ENCODE assay signal across 8 cellular contexts in the genomic region with DNA sequence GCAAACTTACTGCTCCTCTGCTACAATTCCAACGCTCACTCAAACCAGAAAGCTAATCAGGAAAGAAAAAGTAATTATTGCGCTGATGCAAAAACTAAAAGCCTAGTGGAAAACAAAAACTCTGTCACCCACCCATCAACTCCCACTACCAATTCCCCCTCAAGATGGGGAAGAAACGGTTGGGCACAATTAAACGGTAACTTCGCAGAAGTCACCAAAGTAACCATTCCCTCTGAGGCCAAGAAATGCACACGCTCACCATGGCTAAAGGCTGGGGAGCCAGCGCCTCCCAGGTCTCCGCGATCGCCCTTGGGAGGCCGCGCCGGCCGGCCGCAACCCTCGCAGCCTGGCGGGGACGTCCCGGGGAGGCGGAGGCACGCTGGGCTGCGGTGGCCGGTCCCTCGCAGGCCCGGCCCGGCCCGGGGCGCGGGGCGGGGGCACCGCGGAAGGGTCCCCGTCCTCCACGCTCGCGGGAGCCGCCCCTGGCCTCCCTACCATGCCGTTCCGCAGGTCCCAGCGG. TPM values are rescaled to one million over a fixed set of nuclear protein-coding genes. Genes with fewer than 3 reads are reported as not detected.
DNase-seq lines count a peak whose midpoint lies in the region; ATAC-seq, FAIRE-seq and TF ChIP-seq lines count a peak whose summit lies in the region.

No MANE protein-coding gene starts in this region.

- peaks cover 22% of the 10 kb centered on the region for H3K36me3 Mint-ChIP-seq in activated CD4-positive, alpha-beta T cell treated with anti-CD3 and anti-CD28 coated beads for 36 hours (ENCODE audit: low read depth)

- H3K4me3 ChIP-seq in HepG2 (replicated peaks in 1 of 3; ENCODE audit: insufficient read depth in 1 of 3, low read depth in 2 of 3, low read length in 3 of 3) (peak overlapping the region; percentile 76 to 100 (median 94)), suprapubic skin (peak overlapping the region; percentile 96)

- CTCF ChIA-PET in activated CD4-positive, alpha-beta T cell treated with anti-CD3 and anti-CD28 coated beads for 36 hours (lab: Charles Lee): interaction anchor here (1.6 kb wide), 1 partner anchor 183 kb away, joined by 6 read pairs; the partner anchor contains the start of gene ADAM10
- CTCF ChIA-PET in HepG2 (lab: Yijun Ruan, JAX; ENCODE audit: low intra/inter-chr PET ratio, low total read pairs): no interaction called here

- no peak for FAIRE-seq in HepG2 (lab: Jason Lieb, UNC)

- peaks cover 17% of the 10 kb centered on the region for H3K4me1 Mint-ChIP-seq in activated CD4-positive, alpha-beta T cell treated with anti-CD3 and anti-CD28 coated beads for 36 hours

- H3K36me3 ChIP-seq in HepG2 (replicated peaks in 1 of 2; ENCODE audit: control insufficient read depth in 1 of 2, insufficient read depth in 2 of 2, low read length in 2 of 2) (peaks cover 0 to 12% of the 10 kb centered on the region in 2 experiments; a peak in 2 of 5 replicates), suprapubic skin (peaks cover 9% of the 10 kb centered on the region)

- no peaks in the 10 kb centered on the region for H3K9me3 Mint-ChIP-seq in activated CD4-positive, alpha-beta T cell treated with anti-CD3 and anti-CD28 coated beads for 36 hours (ENCODE audit: low read depth)

- peak; percentile 4 for ATAC-seq in activated CD4-positive, alpha-beta T cell treated with anti-CD3 and anti-CD28 coated beads for 36 hours
- peak; percentile 41 for ATAC-seq in HG02642 (IDR thresholded peaks at IDR 0.05; ENCODE audit: poor library complexity, unreplicated experiment)
- peak; percentile 52 for ATAC-seq in HepG2

- H3K27ac ChIP-seq in HepG2 (ENCODE audit: extremely low read length, insufficient read depth, low read length) (peak overlapping the region; percentile 99), suprapubic skin (peak overlapping the region; percentile 100)

- TF ChIP-seq POLR2A in HepG2 (IDR thresholded peaks at IDR 0.05; ENCODE audit: insufficient read depth in 1 of 2, low read depth in 2 of 2, low read length in 2 of 2) (no peak), suprapubic skin (IDR thresholded peaks at IDR 0.05) (no peak)

- H2AFZ ChIP-seq in HepG2 (ENCODE audit: low read length): no peak overlapping the region

- peaks cover 25% of the 10 kb centered on the region for H3K4me1 ChIP-seq in HepG2 (ENCODE audit: insufficient read depth, low read length)
- H3K4me1 ChIP-seq in suprapubic skin: peaks cover 29% of the 10 kb centered on the region

- peak overlapping the region; percentile 76 for H3K4me2 ChIP-seq in HepG2 (ENCODE audit: low read depth, low read length)

- H3K9me3 ChIP-seq in HepG2 (ENCODE audit: low read length): no peaks in the 10 kb centered on the region
- no peaks in the 10 kb centered on the region for H3K9me3 ChIP-seq in suprapubic skin

- peak overlapping the region; percentile 100 for H3K9ac ChIP-seq in HepG2 (ENCODE audit: insufficient read depth, low read depth, low read length)

- intact Hi-C loops in activated CD4-positive, alpha-beta T cell treated with anti-CD3 and anti-CD28 coated beads for 36 hours (cut with DNase I, micrococcal nuclease): loop anchor here (1.0 to 10.0 kb wide), 13 partner anchors 46 to 1226 kb away; partner anchors contain the start of genes ADAM10 (in 2 of the 2), BNIP2 (in 2 of the 2), GTF2A2 (in 2 of the 2) and MINDY2 (in 2 of the 2)
- intact Hi-C loops in HepG2 (cut with micrococcal nuclease; ENCODE audit: unreplicated experiment): loop anchor here (5.0 kb wide), 1 partner anchor 66 kb away; no protein-coding TSS in a partner anchor

- H3K27me3 Mint-ChIP-seq in activated CD4-positive, alpha-beta T cell treated with anti-CD3 and anti-CD28 coated beads for 36 hours: no peaks in the 10 kb centered on the region

- DNase-seq in activated CD4-positive, alpha-beta T cell treated with anti-CD3 and anti-CD28 coated beads for 36 hours: no peak
- DNase-seq in activated CD4-positive, alpha-beta T cell treated with anti-CD3 and anti-CD28 coated beads for 1 hour: no peak
- DNase-seq in NCI-H526 treated with DMSO at 0.1 percent for 48 hours (lab: John Stamatoyannopoulos, UW) (peak; percentile 58), cerebellum (ENCODE audit: low spot score) (peak; percentile 47), HepG2 (ENCODE audit: low spot score) (no peak), suprapubic skin (ENCODE audit: low spot score in 2 of 2) (no peak)
- no peak for DNase-seq in effector CD4-positive, alpha-beta T cell

- TF ChIP-seq RAD21 in HepG2 (CRISPR knock-in tag; IDR thresholded peaks at IDR 0.05): no peak

- BruUV-seq in HepG2 (replicated peaks; lab: Mats Ljungman, UMichigan): no TSS peak

- in situ Hi-C loops in HepG2 (cut with HindIII; ENCODE audit: extremely low pct_ligation_motif_present, low pct_unique_long_range_greater_than_20kb): no loop called here

- TF ChIP-seq EP300 in HepG2 (IDR thresholded peaks at IDR 0.05; ENCODE audit: low read depth in 2 of 2, low read length in 2 of 2) (no peak), HepG2 (CRISPR knock-in tag; IDR thresholded peaks at IDR 0.05; ENCODE audit: borderline replicate concordance) (no peak), suprapubic skin (IDR thresholded peaks at IDR 0.05) (no peak)

- WGBS in HepG2 (ENCODE audit: low lambda C conversion rate): 2% methylated on average over 6 of the region's 40 CpGs
- under 1% methylated on average over 6 of the region's 40 CpGs for WGBS in suprapubic skin

- TF ChIP-seq CTCF in HepG2 (CRISPR knock-in tag; IDR thresholded peaks at IDR 0.05) (no peak), suprapubic skin (IDR thresholded peaks at IDR 0.05) (no peak)

- peak overlapping the region; percentile 90 for H3K4me3 Mint-ChIP-seq in activated CD4-positive, alpha-beta T cell treated with anti-CD3 and anti-CD28 coated beads for 36 hours

- H3K27me3 ChIP-seq in HepG2 (ENCODE audit: control insufficient read depth in 1 of 2, insufficient read depth in 2 of 2, low read length in 2 of 2) (no peaks in the 10 kb centered on the region; a peak in 1 of 5 replicates), suprapubic skin (no peaks in the 10 kb centered on the region)

- H3K79me2 ChIP-seq in HepG2 (ENCODE audit: insufficient read depth, low read length): peaks cover 51% of the 10 kb centered on the region

- POLR2A ChIA-PET in activated CD4-positive, alpha-beta T cell treated with anti-CD3 and anti-CD28 coated beads for 36 hours (lab: Charles Lee): interaction anchor here (2.1 kb wide), 1 partner anchor 162 kb away, joined by 8 read pairs; the partner anchor contains the start of gene MINDY2
- POLR2A ChIA-PET in HepG2 (lab: Yijun Ruan, JAX): interaction anchor here (1.4 to 2.0 kb wide), 2 partner anchors 68 to 162 kb away, joined by 4 to 7 read pairs; partner anchors contain the start of gene MINDY2

- peak overlapping the region; percentile 98 for H3K27ac Mint-ChIP-seq in activated CD4-positive, alpha-beta T cell treated with anti-CD3 and anti-CD28 coated beads for 36 hours

- 0 out of 2 replicates have a peak, but pooled peaks cover 5% of the 10 kb centered on the region for H4K20me1 ChIP-seq in HepG2 (ENCODE audit: insufficient read depth, low read length)

RNA-seq across cellular contexts. Expression of gene SLTM, which starts 0.6 kb away (rescaled TPM):
- total RNA-seq in activated CD4-positive, alpha-beta T cell treated with anti-CD3 and anti-CD28 coated beads for 36 hours: 10 to 100 TPM; 85.6 to 85.9 TPM
- total RNA-seq in cerebellum (120 TPM), HepG2 (2016; rRNA removed; fragmentation: Illumina TruSeq; extraction: Trizol) (58.0 and 64.2 TPM in 2 replicates), suprapubic skin (100 to 1,000 TPM in 2 of 4 donors, 10 to 100 TPM in 2; 73.2 to 213 (median 98.0) TPM)
- total RNA-seq in HepG2 (2016; cell fraction: cytosol; rRNA removed; fragmentation: Illumina TruSeq; extraction: Trizol; ENCODE audit: low read depth): 85.4 and 92.4 TPM in 2 replicates
- 52.5 and 70.6 TPM in 2 replicates for total RNA-seq in HepG2 (2016; cell fraction: insoluble cytoplasmic fraction; rRNA removed; fragmentation: Illumina TruSeq; extraction: Trizol)
- total RNA-seq in HepG2 (2016; cell fraction: membrane; rRNA removed; fragmentation: Illumina TruSeq; extraction: Trizol): 33.2 and 33.4 TPM in 2 replicates
- 120 TPM in 2 replicates for total RNA-seq in HepG2 (2016; cell fraction: nucleus; rRNA removed; fragmentation: Illumina TruSeq; extraction: Trizol)
- polyA plus RNA-seq in HepG2 (2011; rRNA removed): 20.3 and 22.0 TPM in 2 replicates
- 13.2 and 16.1 TPM in 2 replicates for polyA plus RNA-seq in HepG2 (2011; cell fraction: cytosol; rRNA removed)
- polyA plus RNA-seq in HepG2 (2011; cell fraction: nucleus; rRNA removed): 61.3 and 71.8 TPM in 2 replicates
- polyA plus RNA-seq in HepG2 (2012): 39.7 and 46.8 TPM in 2 replicates
- 28.8 and 28.9 TPM in 2 replicates for polyA plus RNA-seq in HepG2 (2016; cell fraction: cytosol; fragmentation: Illumina TruSeq; extraction: Trizol; ENCODE audit: low read depth)
- 56.6 and 65.2 TPM in 2 replicates for polyA plus RNA-seq in HepG2 (2016; cell fraction: insoluble cytoplasmic fraction; fragmentation: Illumina TruSeq; extraction: Trizol; ENCODE audit: low read depth)
- 21.9 and 25.0 TPM in 2 replicates for polyA plus RNA-seq in HepG2 (2016; cell fraction: membrane; fragmentation: Illumina TruSeq; extraction: Trizol; ENCODE audit: low read depth)
- 88.9 and 106 TPM in 2 replicates for polyA plus RNA-seq in HepG2 (2016; cell fraction: nucleus; fragmentation: Illumina TruSeq; extraction: Trizol; ENCODE audit: insufficient read depth, low read depth)
- polyA minus RNA-seq in HepG2 (2011; rRNA and poly(A)+ RNA removed; ENCODE audit: low replicate concordance): 20.5 and 36.5 TPM in 2 replicates
- 14.5 and 29.8 TPM in 2 replicates for polyA minus RNA-seq in HepG2 (2011; cell fraction: cytosol; rRNA and poly(A)+ RNA removed)
- 202 and 232 TPM in 2 replicates for polyA minus RNA-seq in HepG2 (2011; cell fraction: nucleus; rRNA and poly(A)+ RNA removed)

RNA-seq across cellular contexts. Expression of gene RNF111, which starts 54.6 kb away (rescaled TPM):
- 10 to 100 TPM; 27.0 to 36.0 TPM for total RNA-seq in activated CD4-positive, alpha-beta T cell treated with anti-CD3 and anti-CD28 coated beads for 36 hours
- total RNA-seq in cerebellum: 39.8 TPM
- 12.1 and 16.0 TPM in 2 replicates for total RNA-seq in HepG2 (2016; rRNA removed; fragmentation: Illumina TruSeq; extraction: Trizol)
- total RNA-seq in HepG2 (2016; cell fraction: cytosol; rRNA removed; fragmentation: Illumina TruSeq; extraction: Trizol; ENCODE audit: low read depth): 10.6 and 15.3 TPM in 2 replicates
- total RNA-seq in HepG2 (2016; cell fraction: insoluble cytoplasmic fraction; rRNA removed; fragmentation: Illumina TruSeq; extraction: Trizol): 8.8 and 9.5 TPM in 2 replicates
- total RNA-seq in HepG2 (2016; cell fraction: membrane; rRNA removed; fragmentation: Illumina TruSeq; extraction: Trizol): 14.8 and 16.8 TPM in 2 replicates
- total RNA-seq in HepG2 (2016; cell fraction: nucleus; rRNA removed; fragmentation: Illumina TruSeq; extraction: Trizol): 14.1 and 18.6 TPM in 2 replicates
- 19.4 and 23.1 TPM in 2 replicates for polyA plus RNA-seq in HepG2 (2011; rRNA removed)
- 8.5 and 10.4 TPM in 2 replicates for polyA plus RNA-seq in HepG2 (2011; cell fraction: cytosol; rRNA removed)
- 12.0 and 16.4 TPM in 2 replicates for polyA plus RNA-seq in HepG2 (2011; cell fraction: nucleus; rRNA removed)
- 11.2 and 12.4 TPM in 2 replicates for polyA plus RNA-seq in HepG2 (2012)
- 0.74 and 1.5 TPM in 2 replicates for polyA plus RNA-seq in HepG2 (2016; cell fraction: cytosol; fragmentation: Illumina TruSeq; extraction: Trizol; ENCODE audit: low read depth)
- polyA plus RNA-seq in HepG2 (2016; cell fraction: insoluble cytoplasmic fraction; fragmentation: Illumina TruSeq; extraction: Trizol; ENCODE audit: low read depth): 11.5 and 12.0 TPM in 2 replicates
- polyA plus RNA-seq in HepG2 (2016; cell fraction: membrane; fragmentation: Illumina TruSeq; extraction: Trizol; ENCODE audit: low read depth): 2.3 and 2.7 TPM in 2 replicates
- 21.6 and 27.5 TPM in 2 replicates for polyA plus RNA-seq in HepG2 (2016; cell fraction: nucleus; fragmentation: Illumina TruSeq; extraction: Trizol; ENCODE audit: insufficient read depth, low read depth)
- polyA minus RNA-seq in HepG2 (2011; rRNA and poly(A)+ RNA removed; ENCODE audit: low replicate concordance): 64.6 and 132 TPM in 2 replicates
- 13.6 and 15.8 TPM in 2 replicates for polyA minus RNA-seq in HepG2 (2011; cell fraction: cytosol; rRNA and poly(A)+ RNA removed)
- polyA minus RNA-seq in HepG2 (2011; cell fraction: nucleus; rRNA and poly(A)+ RNA removed): 49.4 and 60.7 TPM in 2 replicates
- 10 to 100 TPM; 15.2 to 34.4 (median 22.2) TPM for total RNA-seq in suprapubic skin

Comparison
In these comparisons a context has a peak if more than half of its experiments do, and no peak if none do; other contexts are left out.
1. DNase-seq: peak in NCI-H526 treated with DMSO at 0.1 percent for 48 hours (single experiment) and cerebellum (single experiment); none in activated CD4-positive, alpha-beta T cell treated with anti-CD3 and anti-CD28 coated beads for 36 hours (single experiment), activated CD4-positive, alpha-beta T cell treated with anti-CD3 and anti-CD28 coated beads for 1 hour (single experiment), HepG2 (single experiment), suprapubic skin (0 of 2) and effector CD4-positive, alpha-beta T cell (single experiment).
2. Peak in every context shown above with its lines, with median percentiles within 50 percentile points of each other: ATAC-seq.